ENCODE assay signal across 23 cellular contexts in the genomic region with DNA sequence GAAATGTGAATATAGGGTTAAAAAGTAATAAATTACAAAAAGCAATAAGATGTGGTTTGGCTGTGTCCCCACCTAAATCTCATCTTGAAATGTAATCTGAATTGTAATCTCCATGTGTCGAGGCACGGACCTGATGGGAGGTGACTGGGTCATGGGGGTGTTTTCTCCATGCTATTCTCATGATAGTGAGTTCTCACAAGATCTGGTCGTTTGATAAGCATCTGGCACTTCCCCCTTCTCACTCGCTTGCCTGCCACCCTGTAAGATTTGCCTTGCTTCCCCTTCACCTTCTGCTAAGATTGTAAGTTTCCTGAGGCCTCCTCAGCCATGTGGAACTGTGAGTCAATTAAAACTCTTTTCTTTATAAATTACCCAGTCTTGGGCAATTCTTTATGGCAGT.
"Had no signal": no experiment of that assay in that cellular context is flagged by ENCODE, and none has a peak within 500 bp of the region (broad histone marks: within the 10 kb centered on the region; RNA-seq: fewer than 3 reads in every experiment).

No MANE protein-coding gene starts in this region.

- H3K27me3 ChIP-seq: brain microvascular endothelial cell, transverse colon had no signal

- H3K9ac ChIP-seq: parathyroid adenoma had no signal

- H3K4me1 ChIP-seq: parathyroid adenoma, psoas muscle, transverse colon had no signal

- H3K9me3 ChIP-seq: psoas muscle, transverse colon had no signal

- H3K27ac ChIP-seq: brain microvascular endothelial cell, parathyroid adenoma, psoas muscle, transverse colon had no signal

- DNase-seq: activated B cell treated with CpG ODN at 0.5 μM for 24 hours; activated CD4-positive, alpha-beta T cell treated with anti-CD3 and anti-CD28 coated beads, Interleukin-2, amount 50 U/mL, for 1 hour; activated CD8-positive, alpha-beta T cell treated with anti-CD3 and anti-CD28 coated beads for 36 hours; activated gamma-delta T cell treated with Interleukin-2 at 50 U/mL for 16 hours; activated naive CD4-positive, alpha-beta T cell treated with anti-CD3 and anti-CD28 coated beads, Interleukin-2, amount 50 U/mL, for 16 hours; activated T-cell treated with anti-CD3 and anti-CD28 coated beads, Interleukin-2, amount 50 U/mL, for 4 hours; amniotic stem cell; brain microvascular endothelial cell; head of caudate nucleus; hippocampal formation; left cardiac atrium; mammary epithelial cell; midbrain; naive thymus-derived CD4-positive, alpha-beta T cell; occipital lobe; psoas muscle; right cardiac atrium; stimulated activated CD4-positive, alpha-beta T cell treated with anti-CD3 and anti-CD28 coated beads, Interleukin-15, amount 100 ng/mL, for 24 hours; stimulated activated CD4-positive, alpha-beta T cell treated with anti-CD3 and anti-CD28 coated beads, Interleukin-2, amount 100 ng/mL, for 24 hours; stimulated activated naive CD4-positive, alpha-beta T cell; T1000; transverse colon had no signal

- H3K79me2 ChIP-seq: parathyroid adenoma had no signal

- H3K4me3 ChIP-seq: psoas muscle, transverse colon had no signal

- H3K36me3 ChIP-seq: brain microvascular endothelial cell, transverse colon had no signal
